ENCODE assay signal across 27 cellular contexts in the genomic region with DNA sequence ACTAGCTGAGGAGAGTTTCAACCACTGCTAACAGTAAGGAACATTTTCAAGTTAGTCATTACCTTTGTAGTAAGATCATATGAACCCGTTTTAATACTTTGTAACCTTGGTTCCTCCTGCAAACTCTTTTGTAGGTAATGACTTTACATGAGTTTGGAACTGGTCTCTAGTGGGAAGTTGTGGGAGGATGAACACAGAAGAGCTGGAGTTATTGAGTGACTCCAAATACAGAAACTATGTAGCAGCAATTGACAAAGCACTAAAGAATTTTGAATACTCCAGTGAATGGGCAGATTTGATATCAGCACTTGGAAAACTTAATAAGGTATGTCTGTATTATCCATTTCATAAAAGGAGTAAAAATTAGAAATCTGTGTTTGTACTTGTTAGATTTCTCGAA. TPM values are rescaled to one million over a fixed set of nuclear protein-coding genes. Genes with fewer than 3 reads are reported as not detected.
DNase-seq lines count a peak whose midpoint lies in the region; ATAC-seq and TF ChIP-seq lines count a peak whose summit lies in the region.
"Had no signal": no experiment of that assay in that cellular context is flagged by ENCODE, and none has a peak within 500 bp of the region (broad histone marks: within the 10 kb centered on the region; RNA-seq: fewer than 3 reads in every experiment).

No MANE protein-coding gene starts in this region.

- TF ChIP-seq CTCF in Panc1 (IDR thresholded peaks at IDR 0.05) (no peak), chondrocyte (IDR thresholded peaks at IDR 0.05) (no peak)

- H2AFZ ChIP-seq in mesenchymal stem cell (ENCODE audit: low read depth, low read length), result no peak overlapping the region
- H2AFZ ChIP-seq: hepatocyte had no signal

- H3K36me3 Mint-ChIP-seq in chondrocyte (ENCODE audit: low read depth), result peaks cover 3% of the 10 kb centered on the region
- peaks cover 5% of the 10 kb centered on the region for H3K36me3 Mint-ChIP-seq in T-helper 2 cell treated with Interferon-gamma antibody and Interleukin-4, amounts not matched to agents 5 μg/mL and 100 μg/mL, for 36 hours (ENCODE audit: low read depth)

- no peak overlapping the region for H3K4me2 ChIP-seq in mesenchymal stem cell (ENCODE audit: low read length, poor library complexity, severe bottlenecking)
- H3K4me2 ChIP-seq: hepatocyte, KMS-11 had no signal

- peaks cover 19% of the 10 kb centered on the region for H3K79me1 ChIP-seq in mesenchymal stem cell (replicated peaks; ENCODE audit: low read length, poor library complexity, severe bottlenecking)

- H3K9me3 ChIP-seq in Panc1 (ENCODE audit: control insufficient read depth, insufficient read depth, low read depth, low read length) (no peaks in the 10 kb centered on the region), mesenchymal stem cell (ENCODE audit: control insufficient read depth, low read length) (no peaks in the 10 kb centered on the region)
- H3K9me3 ChIP-seq: transverse colon had no signal

- H3K4me3 Mint-ChIP-seq in chondrocyte (ENCODE audit: unreplicated experiment), result no peak overlapping the region
- H3K4me3 Mint-ChIP-seq in T-helper 2 cell treated with Interferon-gamma antibody and Interleukin-4, amounts not matched to agents 5 μg/mL and 100 μg/mL, for 36 hours, result no peak overlapping the region
- H3K4me3 Mint-ChIP-seq: activated B cell treated with CpG ODN at 0.5 μM for 24 hours; activated naive CD8-positive, alpha-beta T cell treated with anti-CD3 and anti-CD28 coated beads, Interleukin-2, amount 50 U/mL, for 24 hours; CD14-positive monocyte; immature natural killer cell; stimulated activated naive CD8-positive, alpha-beta T cell treated with anti-CD3 and anti-CD28 coated beads, Interleukin-15, amount 100 ng/mL, for 72 hours had no signal

- no TSS peak for BruUV-seq in Panc1 (replicated peaks; lab: Mats Ljungman, UMichigan)

- H3K9ac ChIP-seq in mesenchymal stem cell (ENCODE audit: low read length), result no peak overlapping the region
- H3K9ac ChIP-seq: KMS-11 had no signal

- H3K9me3 Mint-ChIP-seq in chondrocyte (ENCODE audit: low read depth), result peaks cover 4% of the 10 kb centered on the region
- H3K9me3 Mint-ChIP-seq in T-helper 2 cell treated with Interferon-gamma antibody and Interleukin-4, amounts not matched to agents 5 μg/mL and 100 μg/mL, for 36 hours, result no peaks in the 10 kb centered on the region
- H3K9me3 Mint-ChIP-seq: activated naive CD8-positive, alpha-beta T cell treated with anti-CD3 and anti-CD28 coated beads, Interleukin-2, amount 50 U/mL, for 24 hours; immature natural killer cell; stimulated activated naive CD8-positive, alpha-beta T cell treated with anti-CD3 and anti-CD28 coated beads, Interleukin-15, amount 100 ng/mL, for 72 hours had no signal

- peak overlapping the region; percentile 1 for H3K27ac Mint-ChIP-seq in chondrocyte (ENCODE audit: unreplicated experiment)
- H3K27ac Mint-ChIP-seq in T-helper 2 cell treated with Interferon-gamma antibody and Interleukin-4, amounts not matched to agents 5 μg/mL and 100 μg/mL, for 36 hours, result no peak overlapping the region
- H3K27ac Mint-ChIP-seq: activated B cell treated with CpG ODN at 0.5 μM for 24 hours; activated naive CD8-positive, alpha-beta T cell treated with anti-CD3 and anti-CD28 coated beads, Interleukin-2, amount 50 U/mL, for 24 hours; CD14-positive monocyte; immature natural killer cell; stimulated activated naive CD8-positive, alpha-beta T cell treated with anti-CD3 and anti-CD28 coated beads, Interleukin-15, amount 100 ng/mL, for 72 hours had no signal

- 100% methylated on average over 1 of the region's 2 CpGs for WGBS in mesenchymal stem cell

- H2BK120ac ChIP-seq in mesenchymal stem cell (ENCODE audit: low read depth, low read length), result no peak overlapping the region

- H3K4me1 Mint-ChIP-seq in chondrocyte (ENCODE audit: low read depth), result peaks cover 28% of the 10 kb centered on the region
- H3K4me1 Mint-ChIP-seq in T-helper 2 cell treated with Interferon-gamma antibody and Interleukin-4, amounts not matched to agents 5 μg/mL and 100 μg/mL, for 36 hours (ENCODE audit: low read depth), result no peaks in the 10 kb centered on the region
- H3K4me1 Mint-ChIP-seq: activated naive CD8-positive, alpha-beta T cell treated with anti-CD3 and anti-CD28 coated beads, Interleukin-2, amount 50 U/mL, for 24 hours; stimulated activated naive CD8-positive, alpha-beta T cell treated with anti-CD3 and anti-CD28 coated beads, Interleukin-15, amount 100 ng/mL, for 72 hours had no signal

- H3K27ac ChIP-seq in Panc1 (ENCODE audit: low read length) (peak overlapping the region; percentile 25; the same call in 1 of the 2 replicates), mesenchymal stem cell (ENCODE audit: low read length, poor library complexity, severe bottlenecking) (peak overlapping the region; percentile 62)
- H3K27ac ChIP-seq: foreskin keratinocyte, hepatocyte, KMS-11, RWPE1, transverse colon had no signal

- H2BK5ac ChIP-seq in mesenchymal stem cell (ENCODE audit: low read depth, low read length, poor library complexity, severe bottlenecking), result no peak overlapping the region

- no peak overlapping the region for H2BK12ac ChIP-seq in mesenchymal stem cell (ENCODE audit: low read length in 2 of 2)

- H3K4ac ChIP-seq in mesenchymal stem cell (ENCODE audit: low read depth in 1 of 2, low read length in 2 of 2), result no peak overlapping the region

- no peaks in the 10 kb centered on the region for H3K4me1 ChIP-seq in Panc1 (ENCODE audit: control insufficient read depth, insufficient read depth, low read length)
- peaks cover 4% of the 10 kb centered on the region for H3K4me1 ChIP-seq in mesenchymal stem cell (ENCODE audit: control insufficient read depth, insufficient read depth, low read depth, low read length)
- H3K4me1 ChIP-seq: foreskin keratinocyte had no signal

- no peak overlapping the region for H2BK15ac ChIP-seq in mesenchymal stem cell (ENCODE audit: low read depth, poor library complexity, severe bottlenecking)

- H3K27me3 Mint-ChIP-seq in chondrocyte (ENCODE audit: low read depth), result no peaks in the 10 kb centered on the region
- no peaks in the 10 kb centered on the region for H3K27me3 Mint-ChIP-seq in T-helper 2 cell treated with Interferon-gamma antibody and Interleukin-4, amounts not matched to agents 5 μg/mL and 100 μg/mL, for 36 hours (ENCODE audit: low read depth)
- H3K27me3 Mint-ChIP-seq: activated B cell treated with CpG ODN at 0.5 μM for 24 hours; activated naive CD8-positive, alpha-beta T cell treated with anti-CD3 and anti-CD28 coated beads, Interleukin-2, amount 50 U/mL, for 24 hours; stimulated activated naive CD8-positive, alpha-beta T cell treated with anti-CD3 and anti-CD28 coated beads, Interleukin-15, amount 100 ng/mL, for 72 hours had no signal

- DNase-seq in AG08396 (ENCODE audit: low spot score) (peak; percentile 5), Panc1 (ENCODE audit: low read depth, low spot score) (no peak), chondrocyte (ENCODE audit: low spot score) (no peak), mesenchymal stem cell (no peak), activated T-cell treated with anti-CD3 and anti-CD28 coated beads for 4 hours (no peak), left colon (no peak)
- no peak for DNase-seq in T-helper 2 cell treated with Interferon-gamma antibody and Interleukin-4, amounts not matched to agents 5 μg/mL and 100 μg/mL, for 36 hours (ENCODE audit: low spot score)
- no peak for DNase-seq in activated T-cell treated with anti-CD3 and anti-CD28 coated beads, Interleukin-2, amount 50 U/mL, for 48 hours
- DNase-seq: activated B cell treated with CpG ODN at 0.5 μM for 24 hours; activated CD4-positive, alpha-beta T cell treated with anti-CD3 and anti-CD28 coated beads, Interleukin-2, amount 50 U/mL, for 48 hours; activated CD8-positive, alpha-beta memory T cell treated with anti-CD3 and anti-CD28 coated beads, Interleukin-2, amount 50 U/mL, for 48 hours; activated effector memory CD4-positive, alpha-beta T cell treated with anti-CD3 and anti-CD28 coated beads, Interleukin-2, amount 50 U/mL, for 16 hours; activated naive CD8-positive, alpha-beta T cell treated with anti-CD3 and anti-CD28 coated beads, Interleukin-2, amount 50 U/mL, for 24 hours; immature natural killer cell; NCI-H146; NCI-H524; NK-92 treated with Interleukin-12 subunit alpha and Interleukin-12 subunit beta, amount 100 ng/mL, for 24 hours; occipital lobe; stimulated activated CD4-positive, alpha-beta T cell treated with anti-CD3 and anti-CD28 coated beads, Interleukin-4, amount 100 ng/mL, for 4 hours; stimulated activated naive CD8-positive, alpha-beta T cell treated with anti-CD3 and anti-CD28 coated beads, Interleukin-15, amount 100 ng/mL, for 72 hours; transverse colon had no signal

- H3K27me3 ChIP-seq in Panc1 (ENCODE audit: control insufficient read depth, insufficient read depth, low read length) (no peaks in the 10 kb centered on the region), mesenchymal stem cell (ENCODE audit: control insufficient read depth in 1 of 2, insufficient read depth in 1 of 2, low read length in 2 of 2) (no peaks in the 10 kb centered on the region)
- H3K27me3 ChIP-seq: foreskin keratinocyte, hepatocyte, transverse colon had no signal

- intact Hi-C loops in Panc1 (cut with micrococcal nuclease; ENCODE audit: unreplicated experiment) (no loop called here), left colon (cut with DNase I, micrococcal nuclease) (no loop called here)

- no peak overlapping the region for H3K14ac ChIP-seq in mesenchymal stem cell (ENCODE audit: low read length in 2 of 2)

- in situ Hi-C loops in Panc1 (cut with HindIII; ENCODE audit: low pct_unique_long_range_greater_than_20kb, low sequenced_read_pairs), result loop anchor here (25.0 kb wide), 1 partner anchor 416 kb away; a partner anchor contains a TSS

- POLR2A ChIA-PET in Panc1 (lab: Charles Lee), result no interaction called here

- no peak overlapping the region for H4K8ac ChIP-seq in mesenchymal stem cell (ENCODE audit: low read length)

- H3K4me3 ChIP-seq in Panc1 (ENCODE audit: low read depth in 2 of 2, low read length in 2 of 2) (no peak overlapping the region), mesenchymal stem cell (ENCODE audit: insufficient read depth in 1 of 2, low read depth in 1 of 2, low read length in 2 of 2) (no peak overlapping the region)
- H3K4me3 ChIP-seq: hepatocyte, lung, transverse colon had no signal

- H3K36me3 ChIP-seq in Panc1 (ENCODE audit: control insufficient read depth, insufficient read depth, low read length) (no peaks in the 10 kb centered on the region), mesenchymal stem cell (ENCODE audit: control insufficient read depth in 1 of 2, insufficient read depth in 2 of 2, low read depth in 1 of 2, low read length in 2 of 2) (peaks cover 0 to 15% of the 10 kb centered on the region in 2 experiments)

- no peak overlapping the region for H3K23ac ChIP-seq in mesenchymal stem cell (ENCODE audit: low read length in 2 of 2)

- no peak; the same call in 1 of the 2 replicates for ATAC-seq in Panc1
- ATAC-seq in left colon, result no peak
- ATAC-seq: activated naive CD8-positive, alpha-beta T cell treated with anti-CD3 and anti-CD28 coated beads, Interleukin-2, amount 50 U/mL, for 24 hours; foreskin keratinocyte; stimulated activated naive CD8-positive, alpha-beta T cell treated with anti-CD3 and anti-CD28 coated beads, Interleukin-15, amount 100 ng/mL, for 72 hours had no signal

- no peak overlapping the region for H2AK5ac ChIP-seq in mesenchymal stem cell (ENCODE audit: low read length, severe bottlenecking)

- H3K18ac ChIP-seq in mesenchymal stem cell (ENCODE audit: low read depth in 1 of 2, low read length in 2 of 2), result no peak overlapping the region

- CTCF ChIA-PET in Panc1 (lab: Charles Lee), result no interaction called here

- no peak overlapping the region for H4K91ac ChIP-seq in mesenchymal stem cell (ENCODE audit: low read length)

RNA-seq across cellular contexts. Expression of a gene that starts 29.3 kb away (rescaled TPM):
- total RNA-seq in Panc1 (2021; ENCODE audit: unreplicated experiment), result 13.4 TPM
- 3.7 TPM for polyA plus RNA-seq in Panc1 (2012; ENCODE audit: insufficient read length)
- 17.8 to 25.1 TPM (median 19.0 TPM) in 3 replicates for total RNA-seq in chondrocyte
- 3.7 TPM for polyA plus RNA-seq in mesenchymal stem cell (2013, experiment 1 of 2)
- 3.5 TPM for polyA plus RNA-seq in mesenchymal stem cell (2013, experiment 2 of 2)
- total RNA-seq in left colon, result 10 to 100 TPM; 30.8 to 34.5 TPM

RNA-seq across cellular contexts. Expression of a gene that starts 31.1 kb away (rescaled TPM):
- total RNA-seq in Panc1 (2021; ENCODE audit: unreplicated experiment) (11.0 TPM), chondrocyte (2.5 to 3.4 TPM (median 3.0 TPM) in 3 replicates), left colon (1 to 10 TPM; 3.3 to 5.0 TPM)
- 7.1 TPM for polyA plus RNA-seq in Panc1 (2012; ENCODE audit: insufficient read length)
- 5.4 TPM for polyA plus RNA-seq in mesenchymal stem cell (2013, experiment 1 of 2)
- 5.3 TPM for polyA plus RNA-seq in mesenchymal stem cell (2013, experiment 2 of 2)
